23 cellular contexts compared by ENCODE assay signal in genomic region chr5:126004636-126005035, GRCh38.
A peak's percentile ranks its signal among the peaks of the same experiment; 100 is the strongest.
DNase-seq lines count a peak whose midpoint lies in the region; ATAC-seq and TF ChIP-seq lines count a peak whose summit lies in the region.
"Had no signal": no experiment of that assay in that cellular context is flagged by ENCODE, and none has a peak within 500 bp of the region (broad histone marks: within the 10 kb centered on the region; RNA-seq: fewer than 3 reads in every experiment).

No MANE protein-coding gene starts in this region.

- peak; percentile 4 for DNase-seq in DMS 273 treated with DMSO at 0.1 percent for 48 hours (lab: John Stamatoyannopoulos, UW)
- DNase-seq in NCI-H69 (lab: John Stamatoyannopoulos, UW) = peak; percentile 53
- peak; percentile 41 for DNase-seq in fibroblast of the aortic adventitia (ENCODE audit: low read depth)
- DNase-seq in NCI-H1048 (lab: John Stamatoyannopoulos, UW) = no peak
- DNase-seq in HUDEP-2 (lab: John Stamatoyannopoulos, UW; ENCODE audit: unreplicated experiment in 76 of 76) = no peak
- DNase-seq: activated CD4-positive, alpha-beta T cell treated with anti-CD3 and anti-CD28 coated beads, Interleukin-2, amount 10 ng/mL, durations not matched to agents 24 days and 14 days; activated naive CD4-positive, alpha-beta T cell treated with anti-CD3 and anti-CD28 coated beads for 36 hours; activated T-cell treated with anti-CD3 and anti-CD28 coated beads, Interleukin-2, amount 50 U/mL, for 72 hours; DMS153; GDM1; hippocampal formation; left ventricle myocardium superior; NCI-H2029; NCI-H526; OCI-M1; Right ventricle myocardium superior; small intestine; testis had no signal

- 0 out of 2 replicates have a peak overlapping the region, but pooled peaks have one; percentile 1 for H3K27ac ChIP-seq in 22Rv1
- H3K27ac ChIP-seq: testis, vagina had no signal

- no peak for ATAC-seq in HG02642 (IDR thresholded peaks at IDR 0.05; ENCODE audit: poor library complexity, unreplicated experiment)
- no peak for ATAC-seq in HG03432 (IDR thresholded peaks at IDR 0.05; ENCODE audit: unreplicated experiment)
- ATAC-seq: activated T-cell treated with anti-CD3 and anti-CD28 coated beads, Interleukin-2, amount 50 U/mL, for 72 hours; left ventricle myocardium superior; stimulated activated memory B cell treated with anti-CD40 and anti-IgM and Interleukin-4, amounts not matched to agents 10 μg/mL and 1 μg/mL and 100 μg/mL, for 72 hours had no signal

- no peak for TF ChIP-seq CTCF in 22Rv1 (IDR thresholded peaks at IDR 0.05)
- TF ChIP-seq CTCF in fibroblast of the aortic adventitia (IDR thresholded peaks at IDR 0.05; ENCODE audit: insufficient read depth, low read length) = no peak

- H3K4me3 ChIP-seq in fibroblast of the aortic adventitia (ENCODE audit: low read depth, low read length) = no peak overlapping the region
- H3K4me3 ChIP-seq: testis, vagina had no signal

Comparison
In these comparisons a context has a peak if more than half of its experiments do, and no peak if none do; other contexts are left out.
1. DNase-seq: peak in DMS 273 treated with DMSO at 0.1 percent for 48 hours (single experiment), NCI-H69 (single experiment) and fibroblast of the aortic adventitia (single experiment); none in NCI-H1048 (single experiment) and HUDEP-2 (0 of 76).